In the genomic region with DNA sequence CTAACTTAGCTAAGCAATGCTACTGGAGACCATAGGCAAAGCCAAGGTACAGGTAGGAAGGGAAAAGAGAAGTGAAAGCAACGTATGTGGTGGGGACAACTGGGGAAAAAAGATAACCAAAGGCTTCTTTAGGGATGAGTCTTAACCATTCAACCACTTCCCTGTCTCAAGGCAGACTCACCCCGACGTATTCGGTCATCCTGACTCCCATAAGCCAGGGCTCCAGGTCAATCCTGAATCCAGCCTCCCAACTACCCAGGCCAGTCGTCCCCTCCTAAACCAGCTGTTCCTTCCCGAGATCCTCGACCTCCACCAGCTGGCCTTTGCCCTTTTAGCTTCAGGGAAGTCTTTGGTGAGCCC, we compare ENCODE assay signal across 8 cellular contexts. TPM values are rescaled to one million over a fixed set of nuclear protein-coding genes. Genes with fewer than 3 reads are reported as not detected.
DNase-seq lines count a peak whose midpoint lies in the region; ATAC-seq and TF ChIP-seq lines count a peak whose summit lies in the region.

No MANE protein-coding gene starts in this region.

- no peaks in the 10 kb centered on the region for H3K9me3 Mint-ChIP-seq in activated CD8-positive, alpha-beta T cell treated with anti-CD3 and anti-CD28 coated beads, Interleukin-2, amount 10 ng/mL, durations not matched to agents 7 days and 5 days (ENCODE audit: insufficient read depth)

- no peak overlapping the region for H2AFZ ChIP-seq in smooth muscle cell (ENCODE audit: low read depth)

- ATAC-seq in GM19023 (IDR thresholded peaks at IDR 0.05; ENCODE audit: unreplicated experiment) (peak; percentile 28), HG03175 (IDR thresholded peaks at IDR 0.05; ENCODE audit: unreplicated experiment) (peak; percentile 32), right cardiac atrium (peak; percentile 8 to 53)
- peak; percentile 36 for ATAC-seq in activated CD8-positive, alpha-beta T cell treated with anti-CD3 and anti-CD28 coated beads, Interleukin-2, amount 10 ng/mL, durations not matched to agents 7 days and 5 days

- H3K27me3 Mint-ChIP-seq in activated CD8-positive, alpha-beta T cell treated with anti-CD3 and anti-CD28 coated beads, Interleukin-2, amount 10 ng/mL, durations not matched to agents 7 days and 5 days (ENCODE audit: low read depth), result no peaks in the 10 kb centered on the region

- H3K9me3 ChIP-seq in right cardiac atrium (ENCODE audit: control insufficient read depth, low read length) (no peaks in the 10 kb centered on the region), smooth muscle cell (replicated peaks; ENCODE audit: low read depth) (no peaks in the 10 kb centered on the region)

- POLR2A ChIA-PET in activated CD8-positive, alpha-beta T cell treated with anti-CD3 and anti-CD28 coated beads, Interleukin-2, amount 10 ng/mL, durations not matched to agents 7 days and 5 days (lab: Charles Lee), result interaction anchor here (0.6 to 3.3 kb wide), 16 partner anchors 9 to 548 kb away, joined by 3 to 41 read pairs (median 5); partner anchors contain the start of genes ARHGAP1, DDB2, MADD and NR1H3

- WGBS in right cardiac atrium, result 0% methylated on average over 7 of the region's 7 CpGs
- 45% methylated on average over 7 of the region's 7 CpGs for WGBS in smooth muscle cell (ENCODE audit: low lambda C conversion rate)

- no peaks in the 10 kb centered on the region for H3F3A ChIP-seq in smooth muscle cell (ENCODE audit: low read depth)

- H3K4me3 ChIP-seq in right cardiac atrium (ENCODE audit: low read length) (peak overlapping the region; percentile 79), smooth muscle cell (peak overlapping the region; percentile 66)

- CTCF ChIA-PET in activated CD8-positive, alpha-beta T cell treated with anti-CD3 and anti-CD28 coated beads, Interleukin-2, amount 10 ng/mL, durations not matched to agents 7 days and 5 days (lab: Charles Lee), result interaction anchor here (0.7 to 5.6 kb wide), 14 partner anchors 9 to 164 kb away, joined by 3 to 68 read pairs (median 8); partner anchors contain the start of genes ARFGAP2, DDB2 and NR1H3

- H3K27ac ChIP-seq in right cardiac atrium (ENCODE audit: low read length) (peak overlapping the region; percentile 94), smooth muscle cell (ENCODE audit: low read depth) (peak overlapping the region; percentile 25)

- peak overlapping the region; percentile 66 for H3K9ac ChIP-seq in smooth muscle cell (ENCODE audit: low read depth)

- H3K79me2 ChIP-seq in smooth muscle cell (ENCODE audit: low read depth), result no peaks in the 10 kb centered on the region

- intact Hi-C loops in right cardiac atrium (cut with DNase I), result no loop called here

- peaks cover 29% of the 10 kb centered on the region for H3K36me3 Mint-ChIP-seq in activated CD8-positive, alpha-beta T cell treated with anti-CD3 and anti-CD28 coated beads, Interleukin-2, amount 10 ng/mL, durations not matched to agents 7 days and 5 days (ENCODE audit: low read depth)

- DNase-seq in A172 (ENCODE audit: low spot score) (peak; percentile 42), right cardiac atrium (no peak), smooth muscle cell (lab: John Stamatoyannopoulos, UW; ENCODE audit: unreplicated experiment) (no peak), NCI-H2107 treated with DMSO at 0.1 percent for 48 hours (lab: John Stamatoyannopoulos, UW; ENCODE audit: unreplicated experiment) (no peak)
- no peak for DNase-seq in activated CD8-positive, alpha-beta T cell treated with anti-CD3 and anti-CD28 coated beads, Interleukin-2, amount 10 ng/mL, durations not matched to agents 7 days and 5 days
- DNase-seq in stimulated activated CD4-positive, alpha-beta T cell treated with anti-CD3 and anti-CD28 coated beads, Interleukin-15, amount 100 ng/mL, for 24 hours, result no peak

- H3K36me3 ChIP-seq in smooth muscle cell (ENCODE audit: low read depth), result no peaks in the 10 kb centered on the region

- H3K4me1 ChIP-seq in right cardiac atrium (ENCODE audit: control insufficient read depth, insufficient read depth, low read length) (peaks cover 14% of the 10 kb centered on the region), smooth muscle cell (ENCODE audit: low read depth) (no peaks in the 10 kb centered on the region)

- H3K4me3 Mint-ChIP-seq in activated CD8-positive, alpha-beta T cell treated with anti-CD3 and anti-CD28 coated beads, Interleukin-2, amount 10 ng/mL, durations not matched to agents 7 days and 5 days, result peak overlapping the region; percentile 92

- peak overlapping the region; percentile 95 for H3K27ac Mint-ChIP-seq in activated CD8-positive, alpha-beta T cell treated with anti-CD3 and anti-CD28 coated beads, Interleukin-2, amount 10 ng/mL, durations not matched to agents 7 days and 5 days

- H3K4me2 ChIP-seq in smooth muscle cell, result peak overlapping the region; percentile 64

- no peaks in the 10 kb centered on the region for H4K20me1 ChIP-seq in smooth muscle cell (ENCODE audit: low read depth)

- H3K27me3 ChIP-seq in right cardiac atrium (ENCODE audit: control insufficient read depth, insufficient read depth) (no peaks in the 10 kb centered on the region), smooth muscle cell (ENCODE audit: low read depth) (no peaks in the 10 kb centered on the region)

- H3K4me1 Mint-ChIP-seq in activated CD8-positive, alpha-beta T cell treated with anti-CD3 and anti-CD28 coated beads, Interleukin-2, amount 10 ng/mL, durations not matched to agents 7 days and 5 days (ENCODE audit: low read depth), result peaks cover 30% of the 10 kb centered on the region

- no peak for TF ChIP-seq CTCF in smooth muscle cell (IDR thresholded peaks at IDR 0.05; ENCODE audit: borderline replicate concordance, insufficient read depth, poor library complexity, severe bottlenecking)

RNA-seq across cellular contexts. Expression of gene ACP2, which starts 0.3 kb away (rescaled TPM):
- total RNA-seq in A172 (2014; rRNA removed; shearing (Covaris generic)), result 24.6 and 29.9 TPM in 2 replicates
- total RNA-seq in activated CD8-positive, alpha-beta T cell treated with anti-CD3 and anti-CD28 coated beads, Interleukin-2, amount 10 ng/mL, durations not matched to agents 7 days and 5 days, result 10 to 100 TPM; 26.7 to 27.5 TPM
- 10 to 100 TPM; 21.7 to 25.9 (median 25.5) TPM for total RNA-seq in right cardiac atrium
- 24.7 TPM for polyA plus RNA-seq in right cardiac atrium
- total RNA-seq in smooth muscle cell, result 31.4 and 62.4 TPM in 2 replicates
- 25.0 and 26.3 TPM in 2 replicates for polyA plus RNA-seq in smooth muscle cell

RNA-seq across cellular contexts. Expression of gene NR1H3, which starts 9.5 kb away (rescaled TPM):
- total RNA-seq in A172 (2014; rRNA removed; shearing (Covaris generic)), result 18.1 and 23.5 TPM in 2 replicates
- total RNA-seq in activated CD8-positive, alpha-beta T cell treated with anti-CD3 and anti-CD28 coated beads, Interleukin-2, amount 10 ng/mL, durations not matched to agents 7 days and 5 days, result 10 to 100 TPM; 11.7 to 12.6 TPM
- total RNA-seq in right cardiac atrium (10 to 100 TPM; 22.9 to 42.2 (median 34.2) TPM), smooth muscle cell (8.1 and 8.4 TPM in 2 replicates)
- polyA plus RNA-seq in right cardiac atrium (29.5 TPM), smooth muscle cell (13.7 and 19.2 TPM in 2 replicates)

RNA-seq across cellular contexts. Expression of gene MADD, which starts 21.6 kb away (rescaled TPM):
- total RNA-seq in A172 (2014; rRNA removed; shearing (Covaris generic)), result 16.5 and 23.1 TPM in 2 replicates
- total RNA-seq in activated CD8-positive, alpha-beta T cell treated with anti-CD3 and anti-CD28 coated beads, Interleukin-2, amount 10 ng/mL, durations not matched to agents 7 days and 5 days, result 10 to 100 TPM; 96.3 to 98.4 TPM
- total RNA-seq in right cardiac atrium (10 to 100 TPM; 42.2 to 73.7 (median 54.7) TPM), smooth muscle cell (24.2 and 27.7 TPM in 2 replicates)
- polyA plus RNA-seq in right cardiac atrium (27.9 TPM), smooth muscle cell (13.1 and 15.0 TPM in 2 replicates)

RNA-seq across cellular contexts. Expression of gene DDB2, which starts 33.5 kb away (rescaled TPM):
- total RNA-seq in A172 (2014; rRNA removed; shearing (Covaris generic)), result 86.1 and 110 TPM in 2 replicates
- 100 to 1,000 TPM; 164 to 171 TPM for total RNA-seq in activated CD8-positive, alpha-beta T cell treated with anti-CD3 and anti-CD28 coated beads, Interleukin-2, amount 10 ng/mL, durations not matched to agents 7 days and 5 days
- total RNA-seq in right cardiac atrium (10 to 100 TPM in 3 of 4 donors, 1 to 10 TPM in 1; 9.2 to 12.4 (median 11.8) TPM), smooth muscle cell (60.1 and 64.4 TPM in 2 replicates)
- polyA plus RNA-seq in right cardiac atrium (10.5 TPM), smooth muscle cell (96.0 and 104 TPM in 2 replicates)
